In the genomic region with DNA sequence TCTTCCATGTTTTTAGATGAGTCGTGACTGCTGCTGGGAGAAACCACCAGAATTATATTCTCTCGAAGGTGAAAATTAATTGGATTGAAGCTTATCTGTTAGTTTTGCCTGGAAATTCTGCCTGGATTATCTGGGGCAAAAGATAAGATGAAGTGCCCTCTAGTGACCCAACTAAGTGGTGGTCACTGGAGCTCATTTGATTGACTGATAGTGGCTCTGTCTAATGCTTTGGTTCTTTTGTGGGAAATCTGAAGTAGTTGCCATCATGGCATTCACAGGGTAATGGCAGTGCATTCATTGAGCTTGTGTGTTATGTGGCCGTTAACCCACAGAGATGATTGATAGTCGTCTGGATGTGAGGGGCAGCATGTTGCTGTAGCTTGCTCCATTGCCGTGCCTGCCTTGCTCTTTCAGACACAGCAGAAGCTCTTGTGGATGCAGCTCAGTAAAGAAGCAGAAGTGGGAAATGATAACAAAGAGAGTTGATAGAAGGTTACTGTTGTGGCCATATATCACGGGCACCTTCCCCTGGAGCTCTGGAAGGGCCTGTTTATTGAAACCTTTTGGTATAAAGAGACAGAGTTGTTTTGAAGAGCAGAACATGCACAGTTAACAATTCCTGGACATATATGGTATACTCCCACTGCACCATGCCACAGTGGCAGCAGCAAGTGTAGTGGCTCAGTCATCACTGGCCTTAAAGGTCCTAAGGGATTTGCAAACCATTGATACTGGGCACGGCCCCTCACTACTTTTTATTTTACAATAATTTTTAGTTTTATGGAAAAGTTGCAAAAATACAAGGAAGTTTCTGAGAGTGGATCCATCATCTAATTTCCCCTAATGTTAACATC, we compare ENCODE assay signal across 10 cellular contexts. TPM values are rescaled to one million over a fixed set of nuclear protein-coding genes. Genes with fewer than 3 reads are reported as not detected.
DNase-seq lines count a peak whose midpoint lies in the region; ATAC-seq and TF ChIP-seq lines count a peak whose summit lies in the region.
"Had no signal": no experiment of that assay in that cellular context is flagged by ENCODE, and none has a peak within 500 bp of the region (broad histone marks: within the 10 kb centered on the region; RNA-seq: fewer than 3 reads in every experiment).

No MANE protein-coding gene starts in this region.

- H3K4me2 ChIP-seq in SK-N-SH, result no peak overlapping the region

- no peak for TF ChIP-seq POLR2A in tibial nerve (IDR thresholded peaks at IDR 0.05)
- no peak for TF ChIP-seq POLR2A in suprapubic skin (IDR thresholded peaks at IDR 0.05)

- no peaks in the 10 kb centered on the region for H3F3A ChIP-seq in SK-N-SH (replicated peaks; ENCODE audit: insufficient read depth)

- H3K36me3 ChIP-seq in SK-N-SH (replicated peaks in 1 of 2; ENCODE audit: control insufficient read depth in 1 of 2, insufficient read depth in 2 of 2, low read length in 1 of 2), result no peaks in the 10 kb centered on the region
- no peaks in the 10 kb centered on the region for H3K36me3 ChIP-seq in tibial nerve
- H3K36me3 ChIP-seq in suprapubic skin, result no peaks in the 10 kb centered on the region

- POLR2A ChIA-PET in SK-N-SH (lab: Yijun Ruan, JAX), result interaction anchor here (1.1 kb wide), 1 partner anchor 41 kb away, joined by 4 read pairs; no protein-coding TSS in a partner anchor

- no peak overlapping the region for H3K9ac ChIP-seq in SK-N-SH

- peaks cover 0 to 13% of the 10 kb centered on the region in 2 experiments; a peak in 2 of 4 replicates for H3K4me1 ChIP-seq in SK-N-SH (ENCODE audit: control insufficient read depth in 1 of 2, insufficient read depth in 2 of 2, low read depth in 1 of 2, low read length in 1 of 2)
- no peaks in the 10 kb centered on the region for H3K4me1 ChIP-seq in tibial nerve
- no peaks in the 10 kb centered on the region for H3K4me1 ChIP-seq in suprapubic skin

- no peaks in the 10 kb centered on the region for H3K79me2 ChIP-seq in SK-N-SH (ENCODE audit: insufficient read depth)

- H3K9me3 ChIP-seq in SK-N-SH (no peaks in the 10 kb centered on the region), tibial nerve (no peaks in the 10 kb centered on the region), suprapubic skin (no peaks in the 10 kb centered on the region)

- H3K9me2 ChIP-seq in SK-N-SH, result no peaks in the 10 kb centered on the region

- H3K4me3 ChIP-seq in SK-N-SH (ENCODE audit: low read depth in 2 of 2, low read length in 1 of 2), result no peak overlapping the region
- no peak overlapping the region for H3K4me3 ChIP-seq in tibial nerve
- no peak overlapping the region for H3K4me3 ChIP-seq in suprapubic skin
- H3K4me3 ChIP-seq: lung had no signal

- H3K27ac ChIP-seq in SK-N-SH (ENCODE audit: low read depth in 2 of 2, low read length in 1 of 2) (peak overlapping the region in 1 of 2 experiments; percentile 81; a peak in 2 of 4 replicates), tibial nerve (no peak overlapping the region), suprapubic skin (no peak overlapping the region)

- intact Hi-C loops in left ventricle myocardium superior (cut with micrococcal nuclease), result no loop called here

- TF ChIP-seq CTCF in SK-N-SH (IDR thresholded peaks at IDR 0.05), result peak; percentile 61
- TF ChIP-seq CTCF in tibial nerve (IDR thresholded peaks at IDR 0.05), result peak in 3 of 5 experiments; percentile 7 to 24 (median 9)
- TF ChIP-seq CTCF in suprapubic skin (IDR thresholded peaks at IDR 0.05), result no peak

- H4K20me1 ChIP-seq in SK-N-SH (ENCODE audit: insufficient read depth), result no peaks in the 10 kb centered on the region

- no peak overlapping the region for H2AFZ ChIP-seq in SK-N-SH (ENCODE audit: low read depth)

- CTCF ChIA-PET in SK-N-SH (lab: Yijun Ruan, JAX), result interaction anchor here (0.7 to 2.1 kb wide), 25 partner anchors 10 to 167 kb away, joined by 3 to 42 read pairs (median 3); no protein-coding TSS in a partner anchor

- DNase-seq in NCI-H748 (lab: John Stamatoyannopoulos, UW; ENCODE audit: unreplicated experiment) (peak; percentile 3), NCI-H748 treated with DMSO at 0.1 percent for 48 hours (lab: John Stamatoyannopoulos, UW) (no peak), SK-N-SH (peak; percentile 61), left ventricle myocardium superior (no peak), tibial nerve (ENCODE audit: low spot score in 2 of 2) (no peak), suprapubic skin (ENCODE audit: low spot score in 2 of 2) (no peak)
- DNase-seq in central memory CD4-positive, alpha-beta T cell, result no peak
- DNase-seq: stimulated activated naive CD8-positive, alpha-beta T cell treated with anti-CD3 and anti-CD28 coated beads, Interleukin-15, amount 100 ng/mL, for 72 hours had no signal

- TF ChIP-seq EP300 in SK-N-SH (IDR thresholded peaks at IDR 0.05; ENCODE audit: borderline replicate concordance in 1 of 2, low read depth in 1 of 2, low read length in 1 of 2) (peak in 1 of 2 experiments; percentile 76; a peak in 2 of 4 replicates), tibial nerve (IDR thresholded peaks at IDR 0.05) (no peak), suprapubic skin (IDR thresholded peaks at IDR 0.05) (no peak)

- ATAC-seq in left ventricle myocardium superior (peak; percentile 70), HG02798 (IDR thresholded peaks at IDR 0.05; ENCODE audit: poor library complexity, unreplicated experiment) (no peak)
- ATAC-seq: stimulated activated naive CD8-positive, alpha-beta T cell treated with anti-CD3 and anti-CD28 coated beads, Interleukin-15, amount 100 ng/mL, for 72 hours had no signal

- no peaks in the 10 kb centered on the region for H3K27me3 ChIP-seq in SK-N-SH (ENCODE audit: insufficient read depth)
- no peaks in the 10 kb centered on the region for H3K27me3 ChIP-seq in tibial nerve
- H3K27me3 ChIP-seq in suprapubic skin, result no peaks in the 10 kb centered on the region

- TF ChIP-seq RAD21 in SK-N-SH (IDR thresholded peaks at IDR 0.05; ENCODE audit: low read length), result peak; percentile 66

- 27% methylated on average over 7 of the region's 7 CpGs for WGBS in SK-N-SH (ENCODE audit: low lambda C conversion rate)
- WGBS in tibial nerve, 2 donors, result 50 to 59% methylated on average over 7 of the region's 7 CpGs
- 63% methylated on average over 7 of the region's 7 CpGs for WGBS in suprapubic skin

TF ChIP-seq in SK-N-SH, 30 proteins besides CTCF, POLR2A, EP300 and RAD21:
- TF ChIP-seq, protein P1, sequence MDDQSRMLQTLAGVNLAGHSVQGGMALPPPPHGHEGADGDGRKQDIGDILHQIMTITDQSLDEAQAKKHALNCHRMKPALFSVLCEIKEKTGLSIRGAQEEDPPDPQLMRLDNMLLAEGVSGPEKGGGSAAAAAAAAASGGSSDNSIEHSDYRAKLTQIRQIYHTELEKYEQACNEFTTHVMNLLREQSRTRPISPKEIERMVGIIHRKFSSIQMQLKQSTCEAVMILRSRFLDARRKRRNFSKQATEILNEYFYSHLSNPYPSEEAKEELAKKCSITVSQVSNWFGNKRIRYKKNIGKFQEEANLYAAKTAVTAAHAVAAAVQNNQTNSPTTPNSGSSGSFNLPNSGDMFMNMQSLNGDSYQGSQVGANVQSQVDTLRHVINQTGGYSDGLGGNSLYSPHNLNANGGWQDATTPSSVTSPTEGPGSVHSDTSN (IDR thresholded peaks at IDR 0.05), result peak; percentile 32; the same call in 1 of the 2 replicates
- TF ChIP-seq GATA2 (CRISPR knock-in tag; IDR thresholded peaks at IDR 0.05) (peak; percentile 91), CHD2 (IDR thresholded peaks at IDR 0.05; ENCODE audit: low read length, partially characterized antibody) (peak; percentile 66), SMC3 (IDR thresholded peaks at IDR 0.05; ENCODE audit: low read depth, low read length) (peak; percentile 51), RCOR1 (IDR thresholded peaks at IDR 0.05; ENCODE audit: low read length) (peak; percentile 81), POLR2AphosphoS5 (IDR thresholded peaks at IDR 0.05; ENCODE audit: low read depth, low read length) (no peak), TEAD4 (IDR thresholded peaks at IDR 0.05; ENCODE audit: borderline replicate concordance, insufficient read depth) (no peak)
TF ChIP-seq in SK-N-SH: peak in this region for 5.

RNA-seq across cellular contexts. Expression of gene CXADR, which starts 42.0 kb away (rescaled TPM):
- polyA plus RNA-seq in SK-N-SH (2012; rRNA removed), result 1.1 and 2.0 TPM in 2 replicates
- 1.8 and 2.0 TPM in 2 replicates for polyA plus RNA-seq in SK-N-SH (2012; cell fraction: cytosol; rRNA removed)
- polyA plus RNA-seq in SK-N-SH (2012; cell fraction: nucleus; rRNA removed), result 0.36 and 0.87 TPM in 2 replicates
- 27.1 TPM for total RNA-seq in left ventricle myocardium superior
- 1 to 10 TPM in 2 of 4 donors, under 1 TPM in 2; 0.30 to 9.2 (median 1.5) TPM for total RNA-seq in tibial nerve
- total RNA-seq in suprapubic skin, result 100 to 1,000 TPM in 3 of 4 donors, 10 to 100 TPM in 1; 87.7 to 123 (median 112) TPM

RNA-seq across cellular contexts. Expression of gene BTG3, which starts 57.9 kb away (rescaled TPM):
- polyA plus RNA-seq in SK-N-SH (2012; rRNA removed), result 36.7 and 42.5 TPM in 2 replicates
- 49.9 and 54.6 TPM in 2 replicates for polyA plus RNA-seq in SK-N-SH (2012; cell fraction: cytosol; rRNA removed)
- 30.4 and 37.3 TPM in 2 replicates for polyA plus RNA-seq in SK-N-SH (2012; cell fraction: nucleus; rRNA removed)
- total RNA-seq in left ventricle myocardium superior (5.5 TPM), tibial nerve (10 to 100 TPM; 46.2 to 66.6 (median 49.9) TPM), suprapubic skin (10 to 100 TPM; 50.4 to 81.5 (median 72.4) TPM)

Comparison
In these comparisons a context has a peak if more than half of its experiments do, and no peak if none do; other contexts are left out.
1. DNase-seq: peak in NCI-H748 (single experiment) and SK-N-SH (single experiment); none in NCI-H748 treated with DMSO at 0.1 percent for 48 hours (single experiment), left ventricle myocardium superior (single experiment), tibial nerve (0 of 2), suprapubic skin (0 of 2) and central memory CD4-positive, alpha-beta T cell (single experiment).
2. CTCF ChIP-seq: peak in SK-N-SH (single experiment) and tibial nerve (3 of 5); none in suprapubic skin (0 of 2).